In the genomic region with DNA sequence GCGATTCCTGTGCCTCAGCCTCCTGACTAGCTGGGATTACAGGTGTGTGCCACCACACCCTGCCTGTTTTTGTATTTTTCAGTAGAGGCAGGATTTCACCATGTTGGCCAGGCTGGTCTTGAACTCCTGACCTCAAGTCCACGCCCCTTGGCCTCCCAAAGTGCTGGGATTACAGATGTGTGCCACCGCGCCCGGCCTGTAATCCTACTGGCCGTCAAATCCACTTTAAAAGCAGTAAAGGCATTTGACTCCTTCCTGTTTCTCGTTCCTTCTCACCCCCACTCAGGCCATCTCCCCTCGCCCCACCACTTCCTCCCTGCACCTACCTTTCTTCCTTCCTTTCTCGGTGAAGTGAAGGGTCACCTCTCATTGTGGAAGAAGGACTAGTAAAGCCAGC, we compare ENCODE assay signal across 12 cellular contexts.
DNase-seq lines count a peak whose midpoint lies in the region; ATAC-seq and TF ChIP-seq lines count a peak whose summit lies in the region.
"Had no signal": no experiment of that assay in that cellular context is flagged by ENCODE, and none has a peak within 500 bp of the region (broad histone marks: within the 10 kb centered on the region; RNA-seq: fewer than 3 reads in every experiment).

No MANE protein-coding gene starts in this region.

- TF ChIP-seq EP300 in sigmoid colon (IDR thresholded peaks at IDR 0.05) = no peak

- WGBS in sigmoid colon, 2 donors = 55 to 58% methylated on average over 9 of the region's 9 CpGs

- H3K27ac Mint-ChIP-seq in progenitor cell of endocrine pancreas = no peak overlapping the region
- H3K27ac Mint-ChIP-seq: activated naive CD8-positive, alpha-beta T cell treated with anti-CD3 and anti-CD28 coated beads, Interleukin-2, amount 10 ng/mL, durations not matched to agents 7 days and 5 days had no signal

- H3K4me1 ChIP-seq in SJCRH30 (peaks cover 60% of the 10 kb centered on the region), sigmoid colon (peaks cover 0 to 45% (median 38%) of the 10 kb centered on the region in 4 donors)

- intact Hi-C loops in sigmoid colon (cut with DNase I) = no loop called here
- intact Hi-C loops in left colon (cut with DNase I, micrococcal nuclease) = no loop called here

- H3K27me3 Mint-ChIP-seq in progenitor cell of endocrine pancreas = peaks cover 11% of the 10 kb centered on the region

- TF ChIP-seq CTCF in AG04450 (IDR thresholded peaks at IDR 0.05; ENCODE audit: low read depth, low read length) = no peak
- TF ChIP-seq CTCF in fibroblast of mammary gland (conservative IDR thresholded peaks at IDR 0.05; ENCODE audit: control insufficient read depth, insufficient read depth, low read depth, low read length) = no peak
- no peak for TF ChIP-seq CTCF in sigmoid colon (IDR thresholded peaks at IDR 0.05)
- no peak for TF ChIP-seq CTCF in progenitor cell of endocrine pancreas (IDR thresholded peaks at IDR 0.05; ENCODE audit: unreplicated experiment)

- H3K27me3 ChIP-seq in AG04450 (ENCODE audit: control insufficient read depth, insufficient read depth, low read length) = no peaks in the 10 kb centered on the region
- H3K27me3 ChIP-seq in SJCRH30 = no peaks in the 10 kb centered on the region
- H3K27me3 ChIP-seq in sigmoid colon = no peaks in the 10 kb centered on the region

- ATAC-seq in left colon = no peak

- POLR2A ChIA-PET in AG04450 (lab: Yijun Ruan, JAX) = interaction anchor here (0.5 to 1.2 kb wide), 3 partner anchors 10 to 101 kb away, joined by 3 to 4 read pairs (median 3); no protein-coding TSS in a partner anchor

- H3K36me3 Mint-ChIP-seq in progenitor cell of endocrine pancreas (ENCODE audit: insufficient read depth) = no peaks in the 10 kb centered on the region
- H3K36me3 Mint-ChIP-seq: activated naive CD8-positive, alpha-beta T cell treated with anti-CD3 and anti-CD28 coated beads, Interleukin-2, amount 10 ng/mL, durations not matched to agents 7 days and 5 days had no signal

- no peak for TF ChIP-seq POLR2A in sigmoid colon (IDR thresholded peaks at IDR 0.05)

- no peak overlapping the region for H3K4me3 Mint-ChIP-seq in progenitor cell of endocrine pancreas (ENCODE audit: low read depth)
- H3K4me3 Mint-ChIP-seq: activated naive CD8-positive, alpha-beta T cell treated with anti-CD3 and anti-CD28 coated beads, Interleukin-2, amount 10 ng/mL, durations not matched to agents 7 days and 5 days had no signal

- CTCF ChIA-PET in AG04450 (lab: Charles Lee) = interaction anchor here (0.7 to 2.8 kb wide), 2 partner anchors 10 to 11 kb away, joined by 3 to 11 read pairs; no protein-coding TSS in a partner anchor

- DNase-seq in AG04450 (ENCODE audit: low read depth, low spot score) = no peak
- DNase-seq in SJCRH30 = no peak
- no peak for DNase-seq in fibroblast of mammary gland (ENCODE audit: low read depth)
- no peak for DNase-seq in sigmoid colon
- DNase-seq in cerebellum (ENCODE audit: low spot score) = no peak
- no peak for DNase-seq in progenitor cell of endocrine pancreas (ENCODE audit: low spot score, unreplicated experiment)
- DNase-seq in left colon = no peak
- DNase-seq in activated CD4-positive, alpha-beta T cell treated with anti-CD3 and anti-CD28 coated beads for 1 hour = no peak
- DNase-seq: activated CD8-positive, alpha-beta memory T cell treated with anti-CD3 and anti-CD28 coated beads for 24 hours; activated naive CD8-positive, alpha-beta T cell treated with anti-CD3 and anti-CD28 coated beads, Interleukin-2, amount 10 ng/mL, durations not matched to agents 7 days and 5 days; NCI-H1417 treated with DMSO at 0.1 percent for 48 hours; stimulated activated CD4-positive, alpha-beta T cell treated with anti-CD3 and anti-CD28 coated beads, Interleukin-2, amount 100 ng/mL, for 48 hours had no signal

- no peaks in the 10 kb centered on the region for H3K4me1 Mint-ChIP-seq in progenitor cell of endocrine pancreas (ENCODE audit: low read depth)

- H3K36me3 ChIP-seq in SJCRH30 (no peaks in the 10 kb centered on the region), sigmoid colon (no peaks in the 10 kb centered on the region)

- H3K4me3 ChIP-seq in AG04450 (ENCODE audit: low read depth, low read length) (peak overlapping the region; percentile 54), SJCRH30 (peak overlapping the region; percentile 60), fibroblast of mammary gland (ENCODE audit: control insufficient read depth, low read depth, low read length) (peak overlapping the region; percentile 33), sigmoid colon (peak overlapping the region in 3 of 4 donors; percentile 16 to 31 (median 27))

- H3K27ac ChIP-seq in AG04450 (ENCODE audit: low read depth, low read length) = peak overlapping the region; percentile 95
- H3K27ac ChIP-seq in SJCRH30 = peak overlapping the region; percentile 98
- H3K27ac ChIP-seq in sigmoid colon = peak overlapping the region; percentile 70 to 85 (median 76)

- H3K9me3 ChIP-seq in AG04450 (ENCODE audit: control insufficient read depth, insufficient read depth, low read length) (no peaks in the 10 kb centered on the region; the same call in 1 of the 2 replicates), SJCRH30 (replicated peaks) (no peaks in the 10 kb centered on the region), sigmoid colon (no peaks in the 10 kb centered on the region)

- no peaks in the 10 kb centered on the region for H3K9me3 Mint-ChIP-seq in progenitor cell of endocrine pancreas (ENCODE audit: low read depth)
- H3K9me3 Mint-ChIP-seq: activated naive CD8-positive, alpha-beta T cell treated with anti-CD3 and anti-CD28 coated beads, Interleukin-2, amount 10 ng/mL, durations not matched to agents 7 days and 5 days had no signal
